In the genomic region with DNA sequence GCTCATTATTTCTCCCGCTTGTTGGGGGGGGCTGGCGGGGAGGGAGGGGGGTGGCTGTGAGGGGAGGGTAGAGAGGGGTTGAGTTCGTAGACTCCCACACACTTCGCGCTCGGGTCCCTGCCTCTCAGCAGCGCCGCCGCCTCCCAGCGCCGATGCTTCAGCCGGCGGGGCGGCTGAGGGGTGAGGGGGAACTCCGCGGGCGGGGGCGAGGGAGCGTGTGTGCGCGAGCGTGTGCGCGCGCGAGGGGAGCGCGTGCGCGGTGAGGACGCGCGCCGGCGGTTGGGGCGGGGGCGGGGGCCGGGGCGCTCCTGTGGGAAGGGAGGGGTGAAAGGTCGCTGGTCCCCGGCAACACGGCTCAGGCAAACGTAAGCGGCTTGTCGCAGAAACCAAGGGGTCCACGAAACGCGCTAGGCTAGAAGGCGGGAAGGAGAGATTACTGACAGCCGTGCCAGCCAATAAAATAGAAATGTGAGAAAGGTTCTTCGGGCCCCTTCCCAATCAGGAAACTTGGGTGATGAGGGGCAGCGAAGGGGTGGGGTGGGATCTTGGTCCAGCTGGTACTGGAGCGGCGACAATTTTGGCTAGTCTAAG, we compare ENCODE assay signal across 8 cellular contexts. TPM values are rescaled to one million over a fixed set of nuclear protein-coding genes. Genes with fewer than 3 reads are reported as not detected.
DNase-seq lines count a peak whose midpoint lies in the region; TF ChIP-seq lines count a peak whose summit lies in the region.

No MANE protein-coding gene starts in this region.

- H3K9me2 ChIP-seq in neural cell (ENCODE audit: insufficient read depth, low read length) = no peaks in the 10 kb centered on the region

- H3K27me3 Mint-ChIP-seq in activated CD4-positive, alpha-beta memory T cell treated with anti-CD3 and anti-CD28 coated beads for 36 hours = peaks cover 26% of the 10 kb centered on the region
- H3K27me3 Mint-ChIP-seq in activated CD4-positive, alpha-beta memory T cell treated with anti-CD3 and anti-CD28 coated beads, Interleukin-2, amount 10 ng/mL, durations not matched to agents 7 days and 5 days = peaks cover 20% of the 10 kb centered on the region
- H3K27me3 Mint-ChIP-seq in activated T-helper 1 cell treated with anti-CD3 and anti-CD28 coated beads, Interleukin-12 subunit alpha, Interleukin-12 subunit beta, Interleukin-2, Interleukin-4 antibody, amounts not matched to agents 30 ng/mL and 10 ng/mL and 1 ng/mL, durations not matched to agents 14 hours and 24 hours and 36 hours (ENCODE audit: insufficient read depth) = peaks cover 26% of the 10 kb centered on the region

- H3K27ac ChIP-seq in neural cell (ENCODE audit: low read length) = peak overlapping the region; percentile 99

- no peaks in the 10 kb centered on the region for H3K27me3 ChIP-seq in neural cell (ENCODE audit: insufficient read depth, low read depth, low read length)

- H3K4me2 ChIP-seq in neural cell (ENCODE audit: low read length) = peak overlapping the region; percentile 81

- H3F3A ChIP-seq in neural cell (ENCODE audit: insufficient read depth, low read length, poor library complexity, severe bottlenecking) = no peaks in the 10 kb centered on the region

- H3K9me3 Mint-ChIP-seq in activated CD4-positive, alpha-beta memory T cell treated with anti-CD3 and anti-CD28 coated beads for 36 hours = peaks cover 5% of the 10 kb centered on the region
- peaks cover 4% of the 10 kb centered on the region for H3K9me3 Mint-ChIP-seq in activated CD4-positive, alpha-beta memory T cell treated with anti-CD3 and anti-CD28 coated beads, Interleukin-2, amount 10 ng/mL, durations not matched to agents 7 days and 5 days
- no peaks in the 10 kb centered on the region for H3K9me3 Mint-ChIP-seq in activated T-helper 1 cell treated with anti-CD3 and anti-CD28 coated beads, Interleukin-12 subunit alpha, Interleukin-12 subunit beta, Interleukin-2, Interleukin-4 antibody, amounts not matched to agents 30 ng/mL and 10 ng/mL and 1 ng/mL, durations not matched to agents 14 hours and 24 hours and 36 hours

- peaks cover 37% of the 10 kb centered on the region for H3K79me2 ChIP-seq in neural cell (replicated peaks; ENCODE audit: insufficient read depth, low read length)

- peak overlapping the region; percentile 96 for H3K9ac ChIP-seq in neural cell (ENCODE audit: low read length)

- peaks cover 5% of the 10 kb centered on the region for H3K36me3 Mint-ChIP-seq in activated CD4-positive, alpha-beta memory T cell treated with anti-CD3 and anti-CD28 coated beads for 36 hours
- H3K36me3 Mint-ChIP-seq in activated CD4-positive, alpha-beta memory T cell treated with anti-CD3 and anti-CD28 coated beads, Interleukin-2, amount 10 ng/mL, durations not matched to agents 7 days and 5 days (ENCODE audit: low read depth) = no peaks in the 10 kb centered on the region
- H3K36me3 Mint-ChIP-seq in activated T-helper 1 cell treated with anti-CD3 and anti-CD28 coated beads, Interleukin-12 subunit alpha, Interleukin-12 subunit beta, Interleukin-2, Interleukin-4 antibody, amounts not matched to agents 30 ng/mL and 10 ng/mL and 1 ng/mL, durations not matched to agents 14 hours and 24 hours and 36 hours (ENCODE audit: low read depth) = no peaks in the 10 kb centered on the region

- POLR2A ChIA-PET in activated CD4-positive, alpha-beta memory T cell treated with anti-CD3 and anti-CD28 coated beads for 36 hours (lab: Charles Lee) = no interaction called here
- POLR2A ChIA-PET in activated CD4-positive, alpha-beta memory T cell treated with anti-CD3 and anti-CD28 coated beads, Interleukin-2, amount 10 ng/mL, durations not matched to agents 7 days and 5 days (lab: Charles Lee) = no interaction called here

- H3K4me3 Mint-ChIP-seq in activated CD4-positive, alpha-beta memory T cell treated with anti-CD3 and anti-CD28 coated beads for 36 hours = no peak overlapping the region
- no peak overlapping the region for H3K4me3 Mint-ChIP-seq in activated CD4-positive, alpha-beta memory T cell treated with anti-CD3 and anti-CD28 coated beads, Interleukin-2, amount 10 ng/mL, durations not matched to agents 7 days and 5 days
- H3K4me3 Mint-ChIP-seq in activated T-helper 1 cell treated with anti-CD3 and anti-CD28 coated beads, Interleukin-12 subunit alpha, Interleukin-12 subunit beta, Interleukin-2, Interleukin-4 antibody, amounts not matched to agents 30 ng/mL and 10 ng/mL and 1 ng/mL, durations not matched to agents 14 hours and 24 hours and 36 hours = no peak overlapping the region

- peak; percentile 8 for DNase-seq in activated CD4-positive, alpha-beta memory T cell treated with anti-CD3 and anti-CD28 coated beads for 36 hours
- no peak for DNase-seq in activated CD4-positive, alpha-beta memory T cell treated with anti-CD3 and anti-CD28 coated beads, Interleukin-2, amount 10 ng/mL, durations not matched to agents 7 days and 5 days
- DNase-seq in NCI-H2107 treated with DMSO at 0.1 percent for 48 hours (lab: John Stamatoyannopoulos, UW; ENCODE audit: unreplicated experiment) = peak; percentile 95
- DNase-seq in activated T-helper 1 cell treated with anti-CD3 and anti-CD28 coated beads, Interleukin-12 subunit alpha, Interleukin-12 subunit beta, Interleukin-2, Interleukin-4 antibody, amounts not matched to agents 30 ng/mL and 10 ng/mL and 1 ng/mL, durations not matched to agents 14 hours and 24 hours and 36 hours (ENCODE audit: low spot score) = no peak
- DNase-seq in glomerular endothelial cell (ENCODE audit: extremely low read depth, low read depth, low spot score) = peak; percentile 72
- DNase-seq in NAMALWA (ENCODE audit: low spot score) = no peak
- no peak for DNase-seq in KG1 (lab: John Stamatoyannopoulos, UW)

- H4K20me1 ChIP-seq in neural cell (ENCODE audit: insufficient read depth) = no peaks in the 10 kb centered on the region

- peak overlapping the region; percentile 77 for H2AFZ ChIP-seq in neural cell (ENCODE audit: low read depth, low read length)

- no peaks in the 10 kb centered on the region for H3K9me3 ChIP-seq in neural cell (ENCODE audit: low read length)

- H3K4me3 ChIP-seq in neural cell (ENCODE audit: low read length) = peak overlapping the region; percentile 84

- no peak for TF ChIP-seq RAD21 in neural cell (conservative IDR thresholded peaks at IDR 0.05)

- no peak overlapping the region for H3K27ac Mint-ChIP-seq in activated CD4-positive, alpha-beta memory T cell treated with anti-CD3 and anti-CD28 coated beads for 36 hours
- H3K27ac Mint-ChIP-seq in activated CD4-positive, alpha-beta memory T cell treated with anti-CD3 and anti-CD28 coated beads, Interleukin-2, amount 10 ng/mL, durations not matched to agents 7 days and 5 days = no peak overlapping the region
- peak overlapping the region; percentile 23 for H3K27ac Mint-ChIP-seq in activated T-helper 1 cell treated with anti-CD3 and anti-CD28 coated beads, Interleukin-12 subunit alpha, Interleukin-12 subunit beta, Interleukin-2, Interleukin-4 antibody, amounts not matched to agents 30 ng/mL and 10 ng/mL and 1 ng/mL, durations not matched to agents 14 hours and 24 hours and 36 hours

- intact Hi-C loops in activated CD4-positive, alpha-beta memory T cell treated with anti-CD3 and anti-CD28 coated beads for 36 hours (cut with micrococcal nuclease) = no loop called here
- intact Hi-C loops in activated T-helper 1 cell treated with anti-CD3 and anti-CD28 coated beads, Interleukin-12 subunit alpha, Interleukin-12 subunit beta, Interleukin-2, Interleukin-4 antibody, amounts not matched to agents 30 ng/mL and 10 ng/mL and 1 ng/mL, durations not matched to agents 14 hours and 24 hours and 36 hours (cut with micrococcal nuclease) = no loop called here

- CTCF ChIA-PET in activated CD4-positive, alpha-beta memory T cell treated with anti-CD3 and anti-CD28 coated beads for 36 hours (lab: Charles Lee) = no interaction called here
- CTCF ChIA-PET in activated CD4-positive, alpha-beta memory T cell treated with anti-CD3 and anti-CD28 coated beads, Interleukin-2, amount 10 ng/mL, durations not matched to agents 7 days and 5 days (lab: Charles Lee) = no interaction called here

- H3K4me1 Mint-ChIP-seq in activated CD4-positive, alpha-beta memory T cell treated with anti-CD3 and anti-CD28 coated beads for 36 hours (ENCODE audit: low read depth) = peaks cover 3% of the 10 kb centered on the region
- H3K4me1 Mint-ChIP-seq in activated CD4-positive, alpha-beta memory T cell treated with anti-CD3 and anti-CD28 coated beads, Interleukin-2, amount 10 ng/mL, durations not matched to agents 7 days and 5 days = no peaks in the 10 kb centered on the region
- H3K4me1 Mint-ChIP-seq in activated T-helper 1 cell treated with anti-CD3 and anti-CD28 coated beads, Interleukin-12 subunit alpha, Interleukin-12 subunit beta, Interleukin-2, Interleukin-4 antibody, amounts not matched to agents 30 ng/mL and 10 ng/mL and 1 ng/mL, durations not matched to agents 14 hours and 24 hours and 36 hours (ENCODE audit: low read depth) = no peaks in the 10 kb centered on the region

- H3K36me3 ChIP-seq in neural cell (ENCODE audit: insufficient read depth, low read length) = no peaks in the 10 kb centered on the region

- TF ChIP-seq CTCF in neural cell (IDR thresholded peaks at IDR 0.05; ENCODE audit: poor library complexity, severe bottlenecking) = no peak

- peak; percentile 10 for TF ChIP-seq EP300 in neural cell (conservative IDR thresholded peaks at IDR 0.05; ENCODE audit: poor library complexity, severe bottlenecking)

TF ChIP-seq in neural cell, 6 proteins besides CTCF, POLR2A, EP300 and RAD21 (continues in another document):
- TF ChIP-seq SMC3 (conservative IDR thresholded peaks at IDR 0.05; ENCODE audit: poor library complexity) (no peak), MXI1 (conservative IDR thresholded peaks at IDR 0.05; ENCODE audit: poor library complexity, severe bottlenecking) (no peak)

RNA-seq across cellular contexts. Expression of gene NOVA1, which starts 0.3 kb away (rescaled TPM):
- not detected for total RNA-seq in activated CD4-positive, alpha-beta memory T cell treated with anti-CD3 and anti-CD28 coated beads for 36 hours
- not detected for total RNA-seq in activated CD4-positive, alpha-beta memory T cell treated with anti-CD3 and anti-CD28 coated beads, Interleukin-2, amount 10 ng/mL, durations not matched to agents 7 days and 5 days
- total RNA-seq in activated T-helper 1 cell treated with anti-CD3 and anti-CD28 coated beads, Interleukin-12 subunit alpha, Interleukin-12 subunit beta, Interleukin-2, Interleukin-4 antibody, amounts not matched to agents 30 ng/mL and 10 ng/mL and 1 ng/mL, durations not matched to agents 14 hours and 24 hours and 36 hours = 0.13 TPM in 1 of 2 replicates, not detected in the other
- 0.87 and 4.5 TPM in 2 replicates for total RNA-seq in glomerular endothelial cell
- 119 and 121 TPM in 2 replicates for polyA plus RNA-seq in neural cell
- polyA minus RNA-seq in neural cell = 278 and 387 TPM in 2 replicates

Comparison
In these comparisons a context has a peak if more than half of its experiments do, and no peak if none do; other contexts are left out.
1. DNase-seq: peak in activated CD4-positive, alpha-beta memory T cell treated with anti-CD3 and anti-CD28 coated beads for 36 hours (single experiment), NCI-H2107 treated with DMSO at 0.1 percent for 48 hours (single experiment) and glomerular endothelial cell (single experiment); none in activated CD4-positive, alpha-beta memory T cell treated with anti-CD3 and anti-CD28 coated beads, Interleukin-2, amount 10 ng/mL, durations not matched to agents 7 days and 5 days (single experiment), activated T-helper 1 cell treated with anti-CD3 and anti-CD28 coated beads, Interleukin-12 subunit alpha, Interleukin-12 subunit beta, Interleukin-2, Interleukin-4 antibody, amounts not matched to agents 30 ng/mL and 10 ng/mL and 1 ng/mL, durations not matched to agents 14 hours and 24 hours and 36 hours (single experiment), NAMALWA (single experiment) and KG1 (single experiment).